8 cellular contexts compared by ENCODE assay signal in the genomic region with DNA sequence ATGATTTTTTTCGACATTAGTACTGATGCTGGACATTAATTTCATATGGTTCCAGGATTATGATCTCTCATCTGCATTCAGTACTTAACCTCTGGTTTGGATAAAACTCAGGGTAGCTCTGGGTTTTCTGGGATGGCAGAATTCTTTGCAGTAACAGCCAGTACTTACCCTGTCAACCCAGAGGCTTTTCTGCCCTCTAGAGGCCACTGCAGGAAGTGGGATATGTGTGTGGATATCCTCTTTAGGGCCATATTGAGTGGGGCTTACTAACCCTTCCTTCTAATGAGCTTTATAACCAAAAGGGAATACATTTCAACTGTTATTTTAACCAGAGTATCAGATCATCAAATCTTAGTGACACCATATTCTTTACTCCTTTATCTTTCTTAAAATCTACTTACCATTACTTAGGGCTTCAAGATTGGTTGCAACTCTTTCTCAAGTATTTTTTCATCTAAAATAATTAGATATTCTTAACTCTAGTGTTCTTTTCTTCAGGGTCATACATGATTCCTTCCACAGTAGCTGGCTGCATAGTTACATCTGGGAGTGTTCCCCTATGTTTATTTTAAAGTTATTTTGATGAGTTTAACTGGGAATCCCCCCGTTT.
DNase-seq lines count a peak whose midpoint lies in the region; ATAC-seq and TF ChIP-seq lines count a peak whose summit lies in the region.

No MANE protein-coding gene starts in this region.

- H3K9me3 ChIP-seq in lower lobe of right lung, result no peaks in the 10 kb centered on the region

- intact Hi-C loops in lower lobe of right lung (cut with DNase I), result no loop called here

- no peaks in the 10 kb centered on the region for H3K36me3 ChIP-seq in lower lobe of right lung

- H3K27ac ChIP-seq in VCaP (no peak overlapping the region), lower lobe of right lung (no peak overlapping the region)

- H3K27me3 ChIP-seq in lower lobe of right lung (ENCODE audit: low read depth), result no peaks in the 10 kb centered on the region

- TF ChIP-seq CTCF in VCaP (conservative IDR thresholded peaks at IDR 0.05) (peak; percentile 91), lower lobe of right lung (IDR thresholded peaks at IDR 0.05) (peak; percentile 45)

- no peaks in the 10 kb centered on the region for H3K4me1 ChIP-seq in lower lobe of right lung

- ATAC-seq in lower lobe of right lung, result no peak

- no peak overlapping the region for H3K4me3 ChIP-seq in lower lobe of right lung

- DNase-seq in stimulated activated CD4-positive, alpha-beta T cell treated with anti-CD3 and anti-CD28 coated beads, Interleukin-4, amount 100 ng/mL, for 48 hours (ENCODE audit: low read depth in 2 of 2), result peak; percentile 1 to 2
- DNase-seq in stimulated activated CD4-positive, alpha-beta T cell treated with anti-CD3 and anti-CD28 coated beads, Interleukin-4, amount 100 ng/mL, for 1 hour, result no peak
- DNase-seq in NCI-H146 (lab: John Stamatoyannopoulos, UW) (peak; percentile 70), lower lobe of right lung (no peak), KG1 (lab: John Stamatoyannopoulos, UW) (no peak), epidermal melanocyte (ENCODE audit: insufficient read length, low spot score) (no peak), DMS114 treated with DMSO at 0.1 percent for 48 hours (lab: John Stamatoyannopoulos, UW; ENCODE audit: unreplicated experiment) (no peak)

Comparison
In these comparisons a context has a peak if more than half of its experiments do, and no peak if none do; other contexts are left out.
1. DNase-seq: peak in stimulated activated CD4-positive, alpha-beta T cell treated with anti-CD3 and anti-CD28 coated beads, Interleukin-4, amount 100 ng/mL, for 48 hours (2 of 2) and NCI-H146 (single experiment); none in stimulated activated CD4-positive, alpha-beta T cell treated with anti-CD3 and anti-CD28 coated beads, Interleukin-4, amount 100 ng/mL, for 1 hour (single experiment), lower lobe of right lung (single experiment), KG1 (single experiment), epidermal melanocyte (single experiment) and DMS114 treated with DMSO at 0.1 percent for 48 hours (single experiment).